In the genomic region with DNA sequence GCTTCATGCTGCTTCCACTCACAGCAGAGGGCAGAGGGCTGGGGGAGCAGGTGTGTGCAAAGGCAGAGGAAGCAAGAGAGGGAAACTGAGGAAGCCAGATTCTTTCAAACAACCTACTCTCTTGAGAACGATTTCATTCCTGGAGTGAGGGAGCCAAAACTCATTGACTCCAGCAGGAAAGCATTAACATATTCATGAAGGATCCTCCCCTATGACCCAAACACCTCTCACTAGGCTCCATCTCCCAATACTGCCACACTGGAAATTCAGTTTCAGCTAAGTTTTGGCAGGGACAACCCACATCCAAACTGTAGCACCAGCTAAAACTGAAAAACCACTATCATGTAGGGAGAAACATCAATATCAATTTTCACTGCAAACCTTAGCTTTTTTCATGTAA, we compare ENCODE assay signal across 19 cellular contexts.
DNase-seq lines count a peak whose midpoint lies in the region; ATAC-seq, FAIRE-seq and TF ChIP-seq lines count a peak whose summit lies in the region.
"Had no signal": no experiment of that assay in that cellular context is flagged by ENCODE, and none has a peak within 500 bp of the region (broad histone marks: within the 10 kb centered on the region; RNA-seq: fewer than 3 reads in every experiment).

No MANE protein-coding gene starts in this region.

- no peaks in the 10 kb centered on the region for H3K79me1 ChIP-seq in H1 (ENCODE audit: low read depth, low read length)

- H3K4me1 ChIP-seq in GM23338 (ENCODE audit: insufficient read depth) (peaks cover 9% of the 10 kb centered on the region), H1 (replicated peaks in 1 of 4; ENCODE audit: control insufficient read depth in 3 of 4, insufficient read depth in 4 of 4, low read length in 3 of 4) (peaks cover 0 to 10% (median 4%) of the 10 kb centered on the region in 4 experiments; a peak in 4 of 7 replicates)
- peaks cover 3% of the 10 kb centered on the region for H3K4me1 ChIP-seq in CD8-positive, alpha-beta memory T cell (ENCODE audit: insufficient read depth, low read length)

- POLR2A ChIA-PET in H1 (lab: Charles Lee; ENCODE audit: partially characterized antibody): no interaction called here
- POLR2A ChIA-PET in CD8-positive, alpha-beta memory T cell (lab: Charles Lee): no interaction called here

- no peaks in the 10 kb centered on the region for H3K36me3 Mint-ChIP-seq in GM23338 (ENCODE audit: low read depth)
- H3K36me3 Mint-ChIP-seq in naive B cell: no peaks in the 10 kb centered on the region
- peaks cover 0 to 12% (median 3%) of the 10 kb centered on the region in 3 donors for H3K36me3 Mint-ChIP-seq in CD8-positive, alpha-beta memory T cell
- H3K36me3 Mint-ChIP-seq: CD14-positive monocyte had no signal

- no peak overlapping the region for H3K14ac ChIP-seq in H1 (ENCODE audit: insufficient read length)

- no peak overlapping the region for H3K4me2 ChIP-seq in GM23338
- no peak overlapping the region for H3K4me2 ChIP-seq in H1 (ENCODE audit: insufficient read depth in 1 of 2, low read depth in 2 of 2, low read length in 2 of 2)

- no peak for TF ChIP-seq RAD21 in H1 (IDR thresholded peaks at IDR 0.05 in 1 of 2, conservative IDR thresholded peaks at IDR 0.05 in 1 of 2; ENCODE audit: low read depth in 2 of 2, low read length in 2 of 2)

- no peaks in the 10 kb centered on the region for H3K9me3 ChIP-seq in H1 (ENCODE audit: insufficient read depth in 2 of 2, low read depth in 1 of 2, low read length in 1 of 2)
- no peaks in the 10 kb centered on the region for H3K9me3 ChIP-seq in CD8-positive, alpha-beta memory T cell (ENCODE audit: low read length)
- H3K9me3 ChIP-seq: BE2C; BLaER1 treated with 17β-estradiol and CSF1 and Interleukin-3, amounts not matched to agents 10 nM and 100 nM had no signal

- no peaks in the 10 kb centered on the region for H3K9me3 Mint-ChIP-seq in GM23338
- H3K9me3 Mint-ChIP-seq in naive B cell: peaks cover 0 to 1% (median 0%) of the 10 kb centered on the region in 7 donors
- H3K9me3 Mint-ChIP-seq in CD8-positive, alpha-beta memory T cell: no peaks in the 10 kb centered on the region
- H3K9me3 Mint-ChIP-seq: CD14-positive monocyte; CD4-positive, alpha-beta T cell; H9 had no signal

- no peaks in the 10 kb centered on the region for H3K36me3 ChIP-seq in GM23338 (ENCODE audit: insufficient read depth)
- H3K36me3 ChIP-seq in H1 (ENCODE audit: control insufficient read depth in 2 of 4, insufficient read depth in 4 of 4, low read length in 3 of 4): no peaks in the 10 kb centered on the region
- no peaks in the 10 kb centered on the region for H3K36me3 ChIP-seq in CD8-positive, alpha-beta memory T cell (ENCODE audit: insufficient read depth, low read length)
- H3K36me3 ChIP-seq: BE2C; BLaER1 treated with 17β-estradiol and CSF1 and Interleukin-3, amounts not matched to agents 10 nM and 100 nM had no signal

- H3K27ac Mint-ChIP-seq in GM23338 (no peak overlapping the region; the same call in 1 of the 2 replicates), naive B cell (peak overlapping the region in 5 of 6 donors; percentile 13 to 83 (median 52))
- H3K27ac Mint-ChIP-seq in CD8-positive, alpha-beta memory T cell: no peak overlapping the region
- H3K27ac Mint-ChIP-seq: CD14-positive monocyte; CD4-positive, alpha-beta T cell had no signal

- H3K9me2 ChIP-seq in GM23338 (ENCODE audit: insufficient read depth): no peaks in the 10 kb centered on the region

- no peak overlapping the region for H3K18ac ChIP-seq in H1 (ENCODE audit: extremely low read depth, low read length)

- peak overlapping the region; percentile 40; the same call in 1 of the 2 replicates for H2AFZ ChIP-seq in GM23338
- H2AFZ ChIP-seq in H1 (ENCODE audit: low read length): no peak overlapping the region

- H3K27me3 Mint-ChIP-seq in GM23338 (ENCODE audit: insufficient read depth, low read depth, poor library complexity): no peaks in the 10 kb centered on the region
- no peaks in the 10 kb centered on the region for H3K27me3 Mint-ChIP-seq in naive B cell
- no peaks in the 10 kb centered on the region for H3K27me3 Mint-ChIP-seq in CD8-positive, alpha-beta memory T cell
- H3K27me3 Mint-ChIP-seq: CD4-positive, alpha-beta T cell had no signal

- no peak overlapping the region for H4K91ac ChIP-seq in H1 (replicated peaks; ENCODE audit: insufficient read length, low read length)

- H3K9ac ChIP-seq in H1 (replicated peaks in 1 of 4; ENCODE audit: extremely low read depth in 1 of 4, low read depth in 3 of 4, low read length in 3 of 4): no peak overlapping the region
- H3K9ac ChIP-seq: BLaER1 treated with 17β-estradiol and CSF1 and Interleukin-3, amounts not matched to agents 10 nM and 100 nM had no signal

- peak; percentile 45 for FAIRE-seq in H1 (lab: Jason Lieb, UNC)
- FAIRE-seq: A204.1, G401.6 had no signal

- H3F3A ChIP-seq in GM23338 (replicated peaks; ENCODE audit: low read depth): no peaks in the 10 kb centered on the region

- H3K4me3 ChIP-seq in GM23338: no peak overlapping the region
- H3K4me3 ChIP-seq in H1 (ENCODE audit: extremely low read depth in 1 of 4, insufficient read depth in 2 of 4, low read depth in 3 of 4, low read length in 4 of 4): no peak overlapping the region; a peak in 1 of 8 replicates
- H3K4me3 ChIP-seq in CD8-positive, alpha-beta memory T cell (ENCODE audit: low read length): no peak overlapping the region
- H3K4me3 ChIP-seq: BLaER1 treated with 17β-estradiol and CSF1 and Interleukin-3, amounts not matched to agents 10 nM and 100 nM had no signal

- no peak overlapping the region for H3K4ac ChIP-seq in H1 (replicated peaks; ENCODE audit: insufficient read length, low read depth, low read length)

- no peak overlapping the region for H2AK5ac ChIP-seq in H1 (ENCODE audit: low read depth, low read length)

- H3K23ac ChIP-seq in H1 (ENCODE audit: insufficient read length): no peak overlapping the region

- H3K4me1 Mint-ChIP-seq in GM23338 (peaks cover 25% of the 10 kb centered on the region), naive B cell (peaks cover 21 to 38% (median 34%) of the 10 kb centered on the region in 3 donors)
- peaks cover 9 to 17% (median 13%) of the 10 kb centered on the region in 3 donors for H3K4me1 Mint-ChIP-seq in CD8-positive, alpha-beta memory T cell

- H3K56ac ChIP-seq in H1 (replicated peaks; ENCODE audit: insufficient read length, low read depth, low read length): no peak overlapping the region

- H4K20me1 ChIP-seq in GM23338 (replicated peaks; ENCODE audit: insufficient read depth) (no peaks in the 10 kb centered on the region), H1 (replicated peaks in 1 of 2; ENCODE audit: control insufficient read depth in 1 of 2, insufficient read depth in 2 of 2, low read length in 2 of 2) (no peaks in the 10 kb centered on the region)
- H4K20me1 ChIP-seq: BLaER1 treated with 17β-estradiol and CSF1 and Interleukin-3, amounts not matched to agents 10 nM and 100 nM had no signal

- no peak overlapping the region for H2BK5ac ChIP-seq in H1 (ENCODE audit: low read depth, low read length)

- H2BK12ac ChIP-seq in H1 (ENCODE audit: low read depth, low read length): no peak overlapping the region

- H2BK120ac ChIP-seq in H1 (replicated peaks; ENCODE audit: low read depth, low read length): no peak overlapping the region

- no peak overlapping the region for H2BK15ac ChIP-seq in H1 (ENCODE audit: low read length)

- H3K27ac ChIP-seq in GM23338 (ENCODE audit: low read depth) (no peak overlapping the region), H1 (ENCODE audit: low read depth, low read length) (no peak overlapping the region)
- H3K27ac ChIP-seq in CD8-positive, alpha-beta memory T cell (ENCODE audit: low read depth, low read length): no peak overlapping the region

- no peak overlapping the region for H2BK20ac ChIP-seq in H1 (ENCODE audit: low read length)

- H3K4me3 Mint-ChIP-seq in GM23338 (no peak overlapping the region), naive B cell (peak overlapping the region in 1 of 8 donors; percentile 29)
- H3K4me3 Mint-ChIP-seq in CD8-positive, alpha-beta memory T cell: no peak overlapping the region
- H3K4me3 Mint-ChIP-seq: CD14-positive monocyte; CD4-positive, alpha-beta T cell; H9 had no signal

- H4K5ac ChIP-seq in H1 (ENCODE audit: insufficient read length, low read depth, low read length): no peak overlapping the region

- TF ChIP-seq CTCF in GM23338 (conservative IDR thresholded peaks at IDR 0.05; ENCODE audit: low read depth in 2 of 2) (no peak), H1 (IDR thresholded peaks at IDR 0.05; ENCODE audit: control extremely low read depth in 1 of 3, insufficient read depth in 1 of 3, low read depth in 1 of 3, low read length in 3 of 3) (no peak), omental fat pad (IDR thresholded peaks at IDR 0.05) (no peak)

- TF ChIP-seq POLR2A in H1 (IDR thresholded peaks at IDR 0.05; ENCODE audit: control extremely low read depth in 1 of 2, low read depth in 2 of 2, low read length in 2 of 2): no peak

- H4K8ac ChIP-seq in H1 (ENCODE audit: extremely low read depth, insufficient read depth, low read length): no peak overlapping the region

- WGBS in H1 (ENCODE audit: extremely low coverage in 1 of 2, insufficient coverage in 1 of 2, insufficient read length in 1 of 2, insufficient replicate concordance in 2 of 2, low coverage in 1 of 2, low lambda C conversion rate in 2 of 2, missing lambda C conversion rate in 1 of 2), 2 experiments: 63% methylated on average over 1 of the region's 1 CpG; no CpG with 5 or more reads in 1 of the 2 experiments

- CTCF ChIA-PET in H1 (lab: Charles Lee; ENCODE audit: partially characterized antibody): interaction anchor here (0.9 to 1.9 kb wide), 11 partner anchors 9 to 262 kb away, joined by 3 to 7 read pairs (median 4); no protein-coding TSS in a partner anchor
- CTCF ChIA-PET in CD8-positive, alpha-beta memory T cell (lab: Charles Lee): interaction anchor here (1.0 kb wide), 1 partner anchor 27 kb away, joined by 4 read pairs; no protein-coding TSS in a partner anchor

- H3K27me3 ChIP-seq in GM23338 (ENCODE audit: insufficient read depth): no peaks in the 10 kb centered on the region
- no peaks in the 10 kb centered on the region for H3K27me3 ChIP-seq in H1 (replicated peaks in 1 of 4; ENCODE audit: control insufficient read depth in 3 of 4, extremely low read depth in 1 of 4, insufficient read depth in 3 of 4, low read length in 3 of 4)
- H3K27me3 ChIP-seq in CD8-positive, alpha-beta memory T cell (ENCODE audit: insufficient read depth, low read length, poor library complexity, severe bottlenecking): no peaks in the 10 kb centered on the region
- H3K27me3 ChIP-seq: BE2C; BLaER1 treated with 17β-estradiol and CSF1 and Interleukin-3, amounts not matched to agents 10 nM and 100 nM had no signal

- no peak for TF ChIP-seq EP300 in H1 (IDR thresholded peaks at IDR 0.05; ENCODE audit: borderline replicate concordance in 1 of 2, low read depth in 2 of 2, low read length in 2 of 2)

- no peaks in the 10 kb centered on the region for H3K23me2 ChIP-seq in H1 (ENCODE audit: low read depth, low read length)

- H3K79me2 ChIP-seq in GM23338 (replicated peaks; ENCODE audit: insufficient read depth) (no peaks in the 10 kb centered on the region), H1 (ENCODE audit: control insufficient read depth in 1 of 2, insufficient read depth in 2 of 2, low read length in 2 of 2) (no peaks in the 10 kb centered on the region)

- peak; percentile 10 for DNase-seq in GM23338 (ENCODE audit: low spot score)
- no peak for DNase-seq in H1 (ENCODE audit: low read depth in 1 of 2, low spot score in 2 of 2)
- DNase-seq in naive B cell: no peak
- DNase-seq in anterior cingulate cortex (lab: John Stamatoyannopoulos, UW): no peak
- no peak for DNase-seq in omental fat pad (ENCODE audit: low spot score)
- DNase-seq in CD8-positive, alpha-beta memory T cell: no peak
- DNase-seq in 8988T: no peak
- DNase-seq: BE2C; Calu3; CD4-positive, alpha-beta T cell; COR-L47; DMS153; DND-41; H9 had no signal

- ATAC-seq in GM23338 (peak; percentile 56), naive B cell (ENCODE audit: low read depth in 2 of 2) (no peak), omental fat pad (ENCODE audit: low FRiP score) (no peak)
- ATAC-seq: HCT116 had no signal

Comparison
In these comparisons a context has a peak if more than half of its experiments do, and no peak if none do; other contexts are left out.
1. H3K27ac Mint-ChIP-seq: peak in naive B cell (5 of 6); none in GM23338 (single experiment) and CD8-positive, alpha-beta memory T cell (0 of 8).